Comparison of ENCODE assay signal across 24 cellular contexts in the genomic region with DNA sequence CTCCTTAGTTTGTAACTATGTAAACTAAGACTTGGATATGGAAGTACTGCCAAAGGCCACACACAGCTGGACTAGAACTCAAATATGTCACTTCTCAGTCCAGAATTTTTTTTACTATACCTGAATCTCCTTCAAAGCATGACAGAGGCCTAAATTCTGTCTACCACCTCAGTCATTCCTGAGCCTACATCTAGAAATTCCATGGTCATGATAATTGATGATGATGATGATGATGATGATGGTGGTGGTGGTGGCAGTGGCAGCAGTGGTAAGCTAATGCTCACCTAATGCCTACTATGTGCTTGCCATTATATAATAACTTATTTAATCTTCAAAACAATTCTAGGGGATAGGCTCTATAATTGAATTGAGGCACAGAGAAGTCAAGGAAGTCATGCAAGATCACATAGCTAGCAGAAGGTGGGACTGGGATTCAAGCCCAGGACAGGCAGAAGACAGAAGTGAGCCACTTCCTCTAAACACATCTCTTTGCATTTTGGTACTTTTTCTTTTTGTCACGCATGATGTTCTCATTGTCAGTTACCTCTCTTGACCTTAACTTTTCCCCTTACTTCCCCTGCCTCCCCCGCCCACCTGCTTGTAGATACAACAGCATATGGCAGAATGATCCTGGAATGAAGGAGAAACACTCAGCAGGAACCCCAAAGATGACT.
DNase-seq lines count a peak whose midpoint lies in the region; ATAC-seq, FAIRE-seq and TF ChIP-seq lines count a peak whose summit lies in the region.
"Had no signal": no experiment of that assay in that cellular context is flagged by ENCODE, and none has a peak within 500 bp of the region (broad histone marks: within the 10 kb centered on the region; RNA-seq: fewer than 3 reads in every experiment).

No MANE protein-coding gene starts in this region.

- TF ChIP-seq CTCF in GM12878 (IDR thresholded peaks at IDR 0.05 in 2 of 3, conservative IDR thresholded peaks at IDR 0.05 in 1 of 3; ENCODE audit: control insufficient read depth in 2 of 3, extremely low read depth in 1 of 3, insufficient read depth in 1 of 3, low read depth in 3 of 3, low read length in 3 of 3) = no peak

- H3K9me3 ChIP-seq in GM12878 (replicated peaks; ENCODE audit: control insufficient read depth, insufficient read depth, low read length) = no peaks in the 10 kb centered on the region; the same call in 2 of the 3 replicates
- H3K9me3 ChIP-seq: BLaER1, Caco-2 had no signal

- no peak overlapping the region for H3K27ac Mint-ChIP-seq in stimulated activated memory B cell treated with anti-CD40 and anti-IgM and Interleukin-4, amounts not matched to agents 10 μg/mL and 1 μg/mL and 100 μg/mL, for 72 hours
- H3K27ac Mint-ChIP-seq: B cell; CD4-positive, CD25-positive, alpha-beta regulatory T cell; CD8-positive, alpha-beta T cell had no signal

- no peak for TF ChIP-seq EP300 in GM12878 (IDR thresholded peaks at IDR 0.05; ENCODE audit: borderline replicate concordance in 1 of 2, control insufficient read depth in 1 of 2, low read depth in 2 of 2, low read length in 2 of 2)

- no peaks in the 10 kb centered on the region for H3K36me3 Mint-ChIP-seq in stimulated activated memory B cell treated with anti-CD40 and anti-IgM and Interleukin-4, amounts not matched to agents 10 μg/mL and 1 μg/mL and 100 μg/mL, for 72 hours
- H3K36me3 Mint-ChIP-seq: CD4-positive, CD25-positive, alpha-beta regulatory T cell had no signal

- RAD21 ChIA-PET in GM12878 (lab: Charles Lee; ENCODE audit: unreplicated experiment) = no interaction called here

- peak; percentile 18 for FAIRE-seq in GM12878 (lab: Jason Lieb, UNC)
- FAIRE-seq: A204.1, G401.6, GM12892, H1 had no signal

- in situ Hi-C loops in GM12878 (cut with MboI) = no loop called here

- H3K4me1 Mint-ChIP-seq in stimulated activated memory B cell treated with anti-CD40 and anti-IgM and Interleukin-4, amounts not matched to agents 10 μg/mL and 1 μg/mL and 100 μg/mL, for 72 hours = no peaks in the 10 kb centered on the region
- H3K4me1 Mint-ChIP-seq: CD4-positive, CD25-positive, alpha-beta regulatory T cell had no signal

- CTCF ChIA-PET in GM12878 (lab: Yijun Ruan, JAX) = no interaction called here

- H2AFZ ChIP-seq in GM12878 (ENCODE audit: control insufficient read depth, low read depth, low read length) = no peak overlapping the region
- H2AFZ ChIP-seq: GM23248 had no signal

- no peaks in the 10 kb centered on the region for H4K20me1 ChIP-seq in GM12878 (ENCODE audit: control insufficient read depth, insufficient read depth)
- H4K20me1 ChIP-seq: BLaER1 had no signal

- H3K4me3 ChIP-seq in GM12878 = no peak overlapping the region
- H3K4me3 ChIP-seq: BLaER1, GM23248 had no signal

- no peak overlapping the region for H3K4me3 Mint-ChIP-seq in stimulated activated memory B cell treated with anti-CD40 and anti-IgM and Interleukin-4, amounts not matched to agents 10 μg/mL and 1 μg/mL and 100 μg/mL, for 72 hours
- H3K4me3 Mint-ChIP-seq: B cell; CD4-positive, CD25-positive, alpha-beta regulatory T cell; CD8-positive, alpha-beta T cell had no signal

- no peaks in the 10 kb centered on the region for H3K36me3 ChIP-seq in GM12878 (ENCODE audit: control insufficient read depth in 2 of 2, insufficient read depth in 2 of 2, low read length in 1 of 2)
- H3K36me3 ChIP-seq: BLaER1 had no signal

- H3K9me3 Mint-ChIP-seq in stimulated activated memory B cell treated with anti-CD40 and anti-IgM and Interleukin-4, amounts not matched to agents 10 μg/mL and 1 μg/mL and 100 μg/mL, for 72 hours = no peaks in the 10 kb centered on the region
- H3K9me3 Mint-ChIP-seq: CD8-positive, alpha-beta T cell had no signal

- 0% methylated on average over 2 of the region's 2 CpGs for WGBS in GM12878 (ENCODE audit: insufficient coverage, insufficient replicate concordance, low lambda C conversion rate, missing lambda C conversion rate)

- DNase-seq in NCI-H2171 treated with DMSO at 0.1 percent for 48 hours (lab: John Stamatoyannopoulos, UW) (peak; percentile 4), NCI-H2171 (lab: John Stamatoyannopoulos, UW) (no peak), GM12878 (ENCODE audit: low read depth, low spot score) (no peak), anterior cingulate cortex (lab: John Stamatoyannopoulos, UW) (no peak), iPS-NIHi11 (ENCODE audit: low spot score) (no peak)
- DNase-seq: Caco-2; CD4-positive, CD25-positive, alpha-beta regulatory T cell; CD8-positive, alpha-beta T cell; DMS153; DND-41; GM23248; H7; HCEC 1CT had no signal

- H3K9ac ChIP-seq in GM12878 (ENCODE audit: control insufficient read depth, insufficient read depth, low read length) = no peak overlapping the region
- H3K9ac ChIP-seq: BLaER1, GM23248 had no signal

- no peaks in the 10 kb centered on the region for H3K27me3 ChIP-seq in GM12878 (replicated peaks in 1 of 2; ENCODE audit: control insufficient read depth in 2 of 2, insufficient read depth in 2 of 2, low read length in 1 of 2)
- H3K27me3 ChIP-seq: BLaER1 had no signal

- SMC1A ChIA-PET in GM12878 (lab: Charles Lee; ENCODE audit: uncharacterized antibody, unreplicated experiment) = no interaction called here

- no peak for TF ChIP-seq POLR2A in GM12878 (IDR thresholded peaks at IDR 0.05; ENCODE audit: low read depth, low read length)

- intact Hi-C loops in GM12878 (cut with micrococcal nuclease; ENCODE audit: unreplicated experiment) = no loop called here

- POLR2A ChIA-PET in GM12878 (lab: Charles Lee) = no interaction called here

- no peak for TF ChIP-seq RAD21 in GM12878 (IDR thresholded peaks at IDR 0.05; ENCODE audit: insufficient read depth, low read depth, low read length)

- ATAC-seq in GM19351 (IDR thresholded peaks at IDR 0.05; ENCODE audit: unreplicated experiment) (peak; percentile 57), GM12878 (no peak), HG02885 (IDR thresholded peaks at IDR 0.05; ENCODE audit: poor library complexity, unreplicated experiment) (no peak)
- peak; percentile 44 for ATAC-seq in stimulated activated memory B cell treated with anti-CD40 and anti-IgM and Interleukin-4, amounts not matched to agents 10 μg/mL and 1 μg/mL and 100 μg/mL, for 72 hours
- ATAC-seq: CD8-positive, alpha-beta T cell had no signal

- peaks cover 11% of the 10 kb centered on the region for H3K4me1 ChIP-seq in GM12878 (ENCODE audit: control insufficient read depth, insufficient read depth, low read length)
- H3K4me1 ChIP-seq: Caco-2 had no signal

- H3K27ac ChIP-seq in GM12878 (ENCODE audit: control insufficient read depth, insufficient read depth) = no peak overlapping the region
- H3K27ac ChIP-seq: 22Rv1, BLaER1, C4-2B, GM23248 had no signal

- H3K27me3 Mint-ChIP-seq in stimulated activated memory B cell treated with anti-CD40 and anti-IgM and Interleukin-4, amounts not matched to agents 10 μg/mL and 1 μg/mL and 100 μg/mL, for 72 hours = no peaks in the 10 kb centered on the region
- H3K27me3 Mint-ChIP-seq: B cell; CD4-positive, CD25-positive, alpha-beta regulatory T cell had no signal

- BruUV-seq in GM12878 (replicated peaks; lab: Mats Ljungman, UMichigan) = no TSS peak

- no peak overlapping the region for H3K4me2 ChIP-seq in GM12878 (ENCODE audit: control insufficient read depth, insufficient read depth)
- H3K4me2 ChIP-seq: BLaER1 had no signal

- no peaks in the 10 kb centered on the region for H3K79me2 ChIP-seq in GM12878 (ENCODE audit: control insufficient read depth, insufficient read depth, low read length)

TF ChIP-seq in GM12878, 131 proteins besides CTCF, POLR2A, EP300 and RAD21:
- no peak for TF ChIP-seq TBL1XR1 (IDR thresholded peaks at IDR 0.05; ENCODE audit: low read depth, low read length)
- peak; percentile 72 for TF ChIP-seq SPI1 (IDR thresholded peaks at IDR 0.05; ENCODE audit: borderline replicate concordance, insufficient read depth, low read depth, low read length)

Comparison
In these comparisons a context has a peak if more than half of its experiments do, and no peak if none do; other contexts are left out.
1. ATAC-seq: peak in GM19351 (single experiment) and stimulated activated memory B cell treated with anti-CD40 and anti-IgM and Interleukin-4, amounts not matched to agents 10 μg/mL and 1 μg/mL and 100 μg/mL, for 72 hours (single experiment); none in GM12878 (single experiment) and HG02885 (single experiment).